In genomic region chr1:55412060-55412459, GRCh38 we compare ENCODE assay signal across 31 cellular contexts.
"Had no signal": no experiment of that assay in that cellular context is flagged by ENCODE, and none has a peak within 500 bp of the region (broad histone marks: within the 10 kb centered on the region; RNA-seq: fewer than 3 reads in every experiment).

No MANE protein-coding gene starts in this region.

- DNase-seq: activated effector memory CD4-positive, alpha-beta T cell treated with anti-CD3 and anti-CD28 coated beads, Interleukin-2, amount 50 U/mL, for 16 hours; activated effector memory CD4-positive, alpha-beta T cell treated with Interleukin-2 at 50 U/mL for 16 hours; activated gamma-delta T cell; activated gamma-delta T cell treated with Interleukin-2 at 50 U/mL for 16 hours; activated naive CD4-positive, alpha-beta T cell; activated naive CD4-positive, alpha-beta T cell treated with anti-CD3 and anti-CD28 coated beads for 36 hours; activated naive CD4-positive, alpha-beta T cell treated with anti-CD3 and anti-CD28 coated beads, Interleukin-2, amount 10 ng/mL, durations not matched to agents 7 days and 5 days; activated naive CD4-positive, alpha-beta T cell treated with anti-CD3 and anti-CD28 coated beads, Interleukin-2, amount 50 U/mL, for 16 hours; activated naive CD4-positive, alpha-beta T cell treated with Interleukin-2 at 50 U/mL for 16 hours; activated naive CD8-positive, alpha-beta T cell treated with anti-CD3 and anti-CD28 coated beads for 36 hours; activated naive CD8-positive, alpha-beta T cell treated with anti-CD3 and anti-CD28 coated beads, Interleukin-2, amount 10 ng/mL, durations not matched to agents 7 days and 5 days; activated naive CD8-positive, alpha-beta T cell treated with anti-CD3 and anti-CD28 coated beads, Interleukin-2, amount 50 U/mL, for 24 hours; activated T-cell treated with anti-CD3 and anti-CD28 coated beads, Interleukin-2, amount 50 U/mL, for 24 hours; activated T-cell treated with anti-CD3 and anti-CD28 coated beads, Interleukin-2, amount 50 U/mL, for 4 hours; activated T-cell treated with anti-CD3 and anti-CD28 coated beads, Interleukin-2, amount 50 U/mL, for 48 hours; activated T-cell treated with anti-CD3 and anti-CD28 coated beads, Interleukin-2, amount 50 U/mL, for 72 hours; adrenal gland; amniotic stem cell; amygdala; anterior cingulate cortex; aorta; body of pancreas; brain microvascular endothelial cell; caudate nucleus; central memory CD4-positive, alpha-beta T cell; cerebellar nuclear complex had no signal

- H3K27ac ChIP-seq: adrenal gland, ascending aorta, body of pancreas, brain microvascular endothelial cell, breast epithelium, cardiac muscle cell had no signal

- ATAC-seq: activated naive CD4-positive, alpha-beta T cell treated with anti-CD3 and anti-CD28 coated beads, Interleukin-2, amount 50 U/mL, for 72 hours; activated naive CD8-positive, alpha-beta T cell treated with anti-CD3 and anti-CD28 coated beads, Interleukin-2, amount 50 U/mL, for 24 hours; activated T-cell treated with anti-CD3 and anti-CD28 coated beads, Interleukin-2, amount 50 U/mL, for 4 hours; activated T-cell treated with anti-CD3 and anti-CD28 coated beads, Interleukin-2, amount 50 U/mL, for 72 hours; activated T-helper 17 cell treated with anti-CD3 and anti-CD28 coated beads, Interleukin-2, amount 50 U/mL, for 72 hours; body of pancreas had no signal

- H3K9me3 ChIP-seq: adrenal gland, ascending aorta, body of pancreas had no signal

- H3K36me3 ChIP-seq: adrenal gland, ascending aorta, brain microvascular endothelial cell, breast epithelium, cardiac muscle cell had no signal

- H3K4me3 ChIP-seq: adrenal gland, ascending aorta, body of pancreas, breast epithelium, cardiac muscle cell had no signal

- H3K4me1 ChIP-seq: adrenal gland, ascending aorta, body of pancreas, breast epithelium had no signal
